ENCODE assay signal across 17 cellular contexts in the genomic region with DNA sequence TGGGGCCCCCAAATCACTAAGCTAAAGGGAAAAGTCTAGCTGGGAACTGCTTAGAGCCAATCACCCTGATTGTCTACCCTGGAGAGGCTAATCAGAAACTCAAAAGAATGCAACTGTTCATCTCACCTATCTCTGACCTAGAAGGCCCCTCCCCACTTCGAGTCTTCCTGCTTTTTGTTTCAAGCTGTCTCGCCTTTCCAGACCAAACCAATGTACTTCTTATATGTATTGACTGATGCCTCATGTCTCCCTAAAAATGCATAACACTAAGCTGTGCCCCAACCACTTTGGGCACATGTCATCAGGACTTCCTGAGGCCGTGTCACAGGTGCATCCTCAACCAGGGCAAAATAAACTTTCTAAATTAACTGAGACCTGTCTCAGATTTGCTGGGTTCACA.
DNase-seq lines count a peak whose midpoint lies in the region; ATAC-seq lines count a peak whose summit lies in the region.
"Had no signal": no experiment of that assay in that cellular context is flagged by ENCODE, and none has a peak within 500 bp of the region (broad histone marks: within the 10 kb centered on the region; RNA-seq: fewer than 3 reads in every experiment).

No MANE protein-coding gene starts in this region.

- DNase-seq in dermis blood vessel endothelial cell (peak; percentile 63), islet precursor cell (peak; percentile 68), NCI-H146 treated with DMSO at 0.1 percent for 48 hours (lab: John Stamatoyannopoulos, UW; ENCODE audit: unreplicated experiment) (no peak), HuH-7.5 (ENCODE audit: low spot score) (no peak)
- DNase-seq: activated naive CD4-positive, alpha-beta T cell treated with anti-CD3 and anti-CD28 coated beads, Interleukin-2, amount 50 U/mL, for 16 hours; activated T-cell treated with anti-CD3 and anti-CD28 coated beads for 4 hours; CD4-positive, CD25-positive, alpha-beta regulatory T cell; DMS79; NCI-H1048; NCI-H2107; NCI-H69; right cardiac atrium had no signal

- H3K27me3 ChIP-seq in BLaER1, result no peaks in the 10 kb centered on the region
- no peaks in the 10 kb centered on the region for H3K27me3 ChIP-seq in HUES64 (ENCODE audit: insufficient read depth, low read length)

- peak overlapping the region; percentile 62 for H3K4me2 ChIP-seq in BLaER1

- H3K4me1 ChIP-seq in BLaER1, result peaks cover 28% of the 10 kb centered on the region
- H3K4me1 ChIP-seq in HUES64 (ENCODE audit: insufficient read depth, low read length), result peaks cover 47% of the 10 kb centered on the region

- H3K9ac ChIP-seq in BLaER1 (peak overlapping the region; percentile 0; the same call in 1 of the 2 replicates), HUES64 (ENCODE audit: low read depth, low read length) (peak overlapping the region; percentile 17; the same call in 1 of the 2 replicates)

- H3K4me3 ChIP-seq in BLaER1 (no peak overlapping the region), HUES64 (ENCODE audit: low read length) (peak overlapping the region; percentile 32)

- H4K20me1 ChIP-seq in BLaER1, result no peaks in the 10 kb centered on the region

- H3K9me3 ChIP-seq in BLaER1 (no peaks in the 10 kb centered on the region), HUES64 (ENCODE audit: insufficient read depth, low read depth, low read length) (no peaks in the 10 kb centered on the region)

- peak overlapping the region; percentile 54 for H3K27ac ChIP-seq in BLaER1
- peak overlapping the region; percentile 89 for H3K27ac ChIP-seq in HUES64 (ENCODE audit: low read depth, low read length)

- no peak for ATAC-seq in HG03520 (IDR thresholded peaks at IDR 0.05; ENCODE audit: unreplicated experiment)
- ATAC-seq in HG03378 (IDR thresholded peaks at IDR 0.05; ENCODE audit: unreplicated experiment), result no peak
- ATAC-seq: right cardiac atrium, SK-N-SH treated with all-trans-retinoic acid at 6 μM for 48 hours had no signal

- H3K36me3 ChIP-seq in BLaER1 (peaks cover 66% of the 10 kb centered on the region), HUES64 (ENCODE audit: insufficient read depth, low read length) (peaks cover 52% of the 10 kb centered on the region)

- WGBS in HUES64, result 26% methylated on average over 3 of the region's 3 CpGs

Comparison
In these comparisons a context has a peak if more than half of its experiments do, and no peak if none do; other contexts are left out.
1. DNase-seq: peak in dermis blood vessel endothelial cell (single experiment) and islet precursor cell (single experiment); none in NCI-H146 treated with DMSO at 0.1 percent for 48 hours (single experiment) and HuH-7.5 (single experiment).